In genomic region chr7:29289156-29290021, GRCh38 we compare ENCODE assay signal across 10 cellular contexts.
A peak's percentile ranks its signal among the peaks of the same experiment; 100 is the strongest.
DNase-seq lines count a peak whose midpoint lies in the region; ATAC-seq lines count a peak whose summit lies in the region.
"Had no signal": no experiment of that assay in that cellular context is flagged by ENCODE, and none has a peak within 500 bp of the region (broad histone marks: within the 10 kb centered on the region; RNA-seq: fewer than 3 reads in every experiment).

No MANE protein-coding gene starts in this region.

- no peaks in the 10 kb centered on the region for H3K36me3 ChIP-seq in iPS-20b (ENCODE audit: insufficient read depth, low read depth, low read length)
- H3K36me3 ChIP-seq: thoracic aorta had no signal

- no peak overlapping the region for H3K4me3 Mint-ChIP-seq in activated CD4-positive, alpha-beta T cell treated with anti-CD3 and anti-CD28 coated beads for 36 hours
- H3K4me3 Mint-ChIP-seq in activated CD4-positive, alpha-beta T cell treated with anti-CD3 and anti-CD28 coated beads, Interleukin-2, amount 10 ng/mL, durations not matched to agents 24 days and 14 days: no peak overlapping the region
- no peak overlapping the region for H3K4me3 Mint-ChIP-seq in stimulated activated naive CD8-positive, alpha-beta T cell treated with anti-CD3 and anti-CD28 coated beads, Interleukin-15, amount 100 ng/mL, for 72 hours
- H3K4me3 Mint-ChIP-seq: T-cell had no signal

- H3K27ac ChIP-seq in iPS-20b (ENCODE audit: low read length): peak overlapping the region; percentile 8
- H3K27ac ChIP-seq: thoracic aorta had no signal

- intact Hi-C loops in activated CD4-positive, alpha-beta T cell treated with anti-CD3 and anti-CD28 coated beads for 36 hours (cut with DNase I, micrococcal nuclease): loop anchor here in 1 of 2 experiments (5.0 kb wide), 1 partner anchor 177 kb away; no protein-coding TSS in a partner anchor
- intact Hi-C loops in activated CD4-positive, alpha-beta T cell treated with anti-CD3 and anti-CD28 coated beads, Interleukin-2, amount 10 ng/mL, durations not matched to agents 24 days and 14 days (cut with micrococcal nuclease): loop anchor here (5.0 kb wide), 1 partner anchor 92 kb away; no protein-coding TSS in a partner anchor

- H3K4me1 ChIP-seq in iPS-20b (ENCODE audit: insufficient read depth, low read length): peaks cover 20% of the 10 kb centered on the region

- no peaks in the 10 kb centered on the region for H3K9me3 Mint-ChIP-seq in activated CD4-positive, alpha-beta T cell treated with anti-CD3 and anti-CD28 coated beads for 36 hours (ENCODE audit: low read depth)
- H3K9me3 Mint-ChIP-seq in activated CD4-positive, alpha-beta T cell treated with anti-CD3 and anti-CD28 coated beads, Interleukin-2, amount 10 ng/mL, durations not matched to agents 24 days and 14 days: no peaks in the 10 kb centered on the region
- no peaks in the 10 kb centered on the region for H3K9me3 Mint-ChIP-seq in stimulated activated naive CD8-positive, alpha-beta T cell treated with anti-CD3 and anti-CD28 coated beads, Interleukin-15, amount 100 ng/mL, for 72 hours
- H3K9me3 Mint-ChIP-seq: T-cell had no signal

- H3K4me1 Mint-ChIP-seq in activated CD4-positive, alpha-beta T cell treated with anti-CD3 and anti-CD28 coated beads for 36 hours: peaks cover 26% of the 10 kb centered on the region
- H3K4me1 Mint-ChIP-seq in activated CD4-positive, alpha-beta T cell treated with anti-CD3 and anti-CD28 coated beads, Interleukin-2, amount 10 ng/mL, durations not matched to agents 24 days and 14 days: peaks cover 14% of the 10 kb centered on the region
- H3K4me1 Mint-ChIP-seq in stimulated activated naive CD8-positive, alpha-beta T cell treated with anti-CD3 and anti-CD28 coated beads, Interleukin-15, amount 100 ng/mL, for 72 hours: peaks cover 25% of the 10 kb centered on the region

- CTCF ChIA-PET in activated CD4-positive, alpha-beta T cell treated with anti-CD3 and anti-CD28 coated beads for 36 hours (lab: Charles Lee): interaction anchor here (1.1 kb wide), 1 partner anchor 12 kb away, joined by 3 read pairs; no protein-coding TSS in a partner anchor

- POLR2A ChIA-PET in activated CD4-positive, alpha-beta T cell treated with anti-CD3 and anti-CD28 coated beads for 36 hours (lab: Charles Lee): no interaction called here

- DNase-seq in activated CD4-positive, alpha-beta T cell treated with anti-CD3 and anti-CD28 coated beads for 36 hours: no peak
- DNase-seq in activated CD4-positive, alpha-beta T cell treated with anti-CD3 and anti-CD28 coated beads, Interleukin-2, amount 50 U/mL, for 1 hour: no peak
- peak; percentile 80 for DNase-seq in NOMO-1 treated with DMSO at 0.1 percent for 48 hours (lab: John Stamatoyannopoulos, UW; ENCODE audit: unreplicated experiment)
- no peak for DNase-seq in activated CD4-positive, alpha-beta T cell treated with anti-CD3 and anti-CD28 coated beads, Interleukin-2, amount 10 ng/mL, durations not matched to agents 24 days and 14 days
- DNase-seq in stimulated activated naive CD8-positive, alpha-beta T cell treated with anti-CD3 and anti-CD28 coated beads, Interleukin-15, amount 100 ng/mL, for 72 hours: no peak
- no peak for DNase-seq in activated CD4-positive, alpha-beta T cell treated with anti-CD3 and anti-CD28 coated beads for 1 hour
- DNase-seq: T-cell had no signal

- H3K4me3 ChIP-seq in iPS-20b (ENCODE audit: low read length): peak overlapping the region; percentile 19; the same call in 1 of the 2 replicates
- H3K4me3 ChIP-seq: thoracic aorta had no signal

- H3K27ac Mint-ChIP-seq in activated CD4-positive, alpha-beta T cell treated with anti-CD3 and anti-CD28 coated beads for 36 hours: no peak overlapping the region
- H3K27ac Mint-ChIP-seq in activated CD4-positive, alpha-beta T cell treated with anti-CD3 and anti-CD28 coated beads, Interleukin-2, amount 10 ng/mL, durations not matched to agents 24 days and 14 days: no peak overlapping the region
- H3K27ac Mint-ChIP-seq in stimulated activated naive CD8-positive, alpha-beta T cell treated with anti-CD3 and anti-CD28 coated beads, Interleukin-15, amount 100 ng/mL, for 72 hours: peak overlapping the region in 1 of 2 donors; percentile 65
- H3K27ac Mint-ChIP-seq: T-cell had no signal

- H3K9ac ChIP-seq in iPS-20b (ENCODE audit: low read depth, low read length): peak overlapping the region; percentile 7; the same call in 1 of the 2 replicates

- peaks cover 28% of the 10 kb centered on the region for H3K27me3 Mint-ChIP-seq in activated CD4-positive, alpha-beta T cell treated with anti-CD3 and anti-CD28 coated beads for 36 hours
- peaks cover 50% of the 10 kb centered on the region for H3K27me3 Mint-ChIP-seq in activated CD4-positive, alpha-beta T cell treated with anti-CD3 and anti-CD28 coated beads, Interleukin-2, amount 10 ng/mL, durations not matched to agents 24 days and 14 days
- peaks cover 45% of the 10 kb centered on the region for H3K27me3 Mint-ChIP-seq in stimulated activated naive CD8-positive, alpha-beta T cell treated with anti-CD3 and anti-CD28 coated beads, Interleukin-15, amount 100 ng/mL, for 72 hours
- H3K27me3 Mint-ChIP-seq: T-cell had no signal

- H3K9me3 ChIP-seq in iPS-20b (ENCODE audit: insufficient read depth, low read depth, low read length): no peaks in the 10 kb centered on the region
- H3K9me3 ChIP-seq: thoracic aorta had no signal

- no peaks in the 10 kb centered on the region for H3K27me3 ChIP-seq in iPS-20b (ENCODE audit: insufficient read depth, low read length)

- peak; percentile 28 for ATAC-seq in activated CD4-positive, alpha-beta T cell treated with anti-CD3 and anti-CD28 coated beads for 36 hours
- ATAC-seq in HG03159 (IDR thresholded peaks at IDR 0.05; ENCODE audit: unreplicated experiment): peak; percentile 71
- no peak for ATAC-seq in stimulated activated naive CD8-positive, alpha-beta T cell treated with anti-CD3 and anti-CD28 coated beads, Interleukin-15, amount 100 ng/mL, for 72 hours

- no peaks in the 10 kb centered on the region for H3K36me3 Mint-ChIP-seq in activated CD4-positive, alpha-beta T cell treated with anti-CD3 and anti-CD28 coated beads for 36 hours (ENCODE audit: low read depth)
- H3K36me3 Mint-ChIP-seq in activated CD4-positive, alpha-beta T cell treated with anti-CD3 and anti-CD28 coated beads, Interleukin-2, amount 10 ng/mL, durations not matched to agents 24 days and 14 days (ENCODE audit: low read depth): no peaks in the 10 kb centered on the region
- H3K36me3 Mint-ChIP-seq: T-cell had no signal
